In the genomic region with DNA sequence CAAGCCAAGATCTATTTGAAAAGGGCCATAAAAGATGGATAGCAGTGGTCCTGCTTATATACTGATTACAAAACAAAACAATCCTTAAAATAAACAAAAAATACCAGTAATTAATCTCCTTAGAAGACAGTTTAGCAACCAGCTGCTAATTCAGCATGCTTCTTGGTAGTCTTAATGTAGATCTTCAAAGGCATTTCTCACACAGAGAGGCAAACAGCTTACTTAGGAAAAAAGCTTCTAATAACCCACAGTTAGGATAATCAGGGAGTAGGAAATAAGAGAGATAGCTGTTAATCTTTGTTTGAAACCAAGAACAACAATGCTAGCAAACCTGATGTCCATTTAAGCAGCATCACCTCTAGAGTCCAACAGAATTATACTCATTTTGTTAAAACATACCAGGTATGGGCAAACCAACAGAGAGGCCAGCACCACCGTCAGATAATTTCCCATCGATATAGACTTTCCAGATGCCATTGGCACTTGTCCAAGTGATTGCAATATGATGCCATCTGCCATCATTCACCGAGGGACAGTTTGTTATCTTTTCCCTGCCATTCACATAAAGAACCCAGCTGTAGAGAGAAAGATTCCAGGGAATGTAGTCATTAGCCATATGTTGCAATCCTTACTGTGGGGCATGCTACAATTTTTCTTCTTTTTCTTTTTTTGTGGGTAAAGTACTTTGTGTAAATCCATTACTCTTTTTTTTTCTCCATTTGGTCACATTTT, we compare ENCODE assay signal across 13 cellular contexts.
DNase-seq lines count a peak whose midpoint lies in the region; ATAC-seq and TF ChIP-seq lines count a peak whose summit lies in the region.
"Had no signal": no experiment of that assay in that cellular context is flagged by ENCODE, and none has a peak within 500 bp of the region (broad histone marks: within the 10 kb centered on the region; RNA-seq: fewer than 3 reads in every experiment).

No MANE protein-coding gene starts in this region.

- TF ChIP-seq CTCF in AG10803 (conservative IDR thresholded peaks at IDR 0.05; ENCODE audit: low read length) (no peak), RWPE2 (IDR thresholded peaks at IDR 0.05; ENCODE audit: poor library complexity, severe bottlenecking) (no peak), fibroblast of villous mesenchyme (IDR thresholded peaks at IDR 0.05; ENCODE audit: insufficient read depth, low read depth, low read length) (no peak), heart right ventricle (IDR thresholded peaks at IDR 0.05) (no peak)

- no peaks in the 10 kb centered on the region for H3K36me3 Mint-ChIP-seq in activated T-helper 1 cell treated with anti-CD3 and anti-CD28 coated beads, Interleukin-12 subunit alpha, Interleukin-12 subunit beta, Interleukin-2, Interleukin-4 antibody, amounts not matched to agents 30 ng/mL and 10 ng/mL and 1 ng/mL, durations not matched to agents 14 hours and 24 hours and 36 hours (ENCODE audit: low read depth)
- H3K36me3 Mint-ChIP-seq: immature natural killer cell had no signal

- intact Hi-C loops in heart right ventricle (cut with DNase I), result no loop called here
- intact Hi-C loops in activated T-helper 1 cell treated with anti-CD3 and anti-CD28 coated beads, Interleukin-12 subunit alpha, Interleukin-12 subunit beta, Interleukin-2, Interleukin-4 antibody, amounts not matched to agents 30 ng/mL and 10 ng/mL and 1 ng/mL, durations not matched to agents 14 hours and 24 hours and 36 hours (cut with micrococcal nuclease), result no loop called here

- H3K9me3 ChIP-seq in RWPE2 (ENCODE audit: severe bottlenecking) (peaks cover 2% of the 10 kb centered on the region), heart right ventricle (peaks cover 0 to 18% (median 0%) of the 10 kb centered on the region in 11 donors)
- H3K9me3 ChIP-seq: neutrophil had no signal

- no peaks in the 10 kb centered on the region for H3K27me3 ChIP-seq in RWPE2 (ENCODE audit: insufficient read depth, poor library complexity, severe bottlenecking)
- no peaks in the 10 kb centered on the region for H3K27me3 ChIP-seq in heart right ventricle

- ATAC-seq in RWPE2 (ENCODE audit: low read depth) (peak; percentile 68; the same call in 2 of the 3 replicates), GM19324 (IDR thresholded peaks at IDR 0.05; ENCODE audit: low FRiP score, unreplicated experiment) (no peak), heart right ventricle (no peak)

- peak; percentile 8 for DNase-seq in AG10803 (ENCODE audit: low read depth)
- DNase-seq in HT1080 (ENCODE audit: low read depth), result peak; percentile 7
- DNase-seq in RWPE2 (ENCODE audit: low spot score), result no peak
- peak; percentile 90 for DNase-seq in fibroblast of villous mesenchyme (ENCODE audit: low read depth)
- no peak for DNase-seq in activated naive CD4-positive, alpha-beta T cell (lab: John Stamatoyannopoulos, UW)
- DNase-seq in heart right ventricle, result no peak
- DNase-seq in activated T-helper 1 cell treated with anti-CD3 and anti-CD28 coated beads, Interleukin-12 subunit alpha, Interleukin-12 subunit beta, Interleukin-2, Interleukin-4 antibody, amounts not matched to agents 30 ng/mL and 10 ng/mL and 1 ng/mL, durations not matched to agents 14 hours and 24 hours and 36 hours (ENCODE audit: low spot score), result no peak
- DNase-seq: immature natural killer cell, NCI-H1436 treated with DMSO at 0.1 percent for 48 hours, T-helper 1 cell had no signal

- no peaks in the 10 kb centered on the region for H3K9me3 Mint-ChIP-seq in activated T-helper 1 cell treated with anti-CD3 and anti-CD28 coated beads, Interleukin-12 subunit alpha, Interleukin-12 subunit beta, Interleukin-2, Interleukin-4 antibody, amounts not matched to agents 30 ng/mL and 10 ng/mL and 1 ng/mL, durations not matched to agents 14 hours and 24 hours and 36 hours

- no peaks in the 10 kb centered on the region for H3K4me1 Mint-ChIP-seq in activated T-helper 1 cell treated with anti-CD3 and anti-CD28 coated beads, Interleukin-12 subunit alpha, Interleukin-12 subunit beta, Interleukin-2, Interleukin-4 antibody, amounts not matched to agents 30 ng/mL and 10 ng/mL and 1 ng/mL, durations not matched to agents 14 hours and 24 hours and 36 hours (ENCODE audit: low read depth)
- H3K4me1 Mint-ChIP-seq: immature natural killer cell had no signal

- 15 to 18% methylated on average over 3 of the region's 3 CpGs for WGBS in heart right ventricle, 2 donors

- no peaks in the 10 kb centered on the region for H3K27me3 Mint-ChIP-seq in activated T-helper 1 cell treated with anti-CD3 and anti-CD28 coated beads, Interleukin-12 subunit alpha, Interleukin-12 subunit beta, Interleukin-2, Interleukin-4 antibody, amounts not matched to agents 30 ng/mL and 10 ng/mL and 1 ng/mL, durations not matched to agents 14 hours and 24 hours and 36 hours (ENCODE audit: insufficient read depth)

- peak overlapping the region; percentile 77 for H3K27ac ChIP-seq in RWPE2 (ENCODE audit: poor library complexity, severe bottlenecking)
- H3K27ac ChIP-seq in heart right ventricle, result no peak overlapping the region
- H3K27ac ChIP-seq: neutrophil had no signal

- H3K4me3 Mint-ChIP-seq in activated T-helper 1 cell treated with anti-CD3 and anti-CD28 coated beads, Interleukin-12 subunit alpha, Interleukin-12 subunit beta, Interleukin-2, Interleukin-4 antibody, amounts not matched to agents 30 ng/mL and 10 ng/mL and 1 ng/mL, durations not matched to agents 14 hours and 24 hours and 36 hours, result no peak overlapping the region
- H3K4me3 Mint-ChIP-seq: dendritic cell treated with granulocyte-macrophage colony-stimulating factor and Interleukin-4, amounts not matched to agents 40 ng/mL and 50 ng/mL, for 4 days; immature natural killer cell had no signal

- no peaks in the 10 kb centered on the region for H3K36me3 ChIP-seq in RWPE2 (ENCODE audit: low read depth)
- peaks cover 0 to 35% (median 5%) of the 10 kb centered on the region in 9 donors for H3K36me3 ChIP-seq in heart right ventricle
- H3K36me3 ChIP-seq: neutrophil had no signal

- H3K4me3 ChIP-seq in AG10803 (ENCODE audit: low read length) (no peak overlapping the region), RWPE2 (ENCODE audit: severe bottlenecking) (no peak overlapping the region), fibroblast of villous mesenchyme (ENCODE audit: low read depth, low read length) (no peak overlapping the region), heart right ventricle (no peak overlapping the region)

- no peak overlapping the region for H3K27ac Mint-ChIP-seq in activated T-helper 1 cell treated with anti-CD3 and anti-CD28 coated beads, Interleukin-12 subunit alpha, Interleukin-12 subunit beta, Interleukin-2, Interleukin-4 antibody, amounts not matched to agents 30 ng/mL and 10 ng/mL and 1 ng/mL, durations not matched to agents 14 hours and 24 hours and 36 hours
- H3K27ac Mint-ChIP-seq: dendritic cell treated with granulocyte-macrophage colony-stimulating factor and Interleukin-4, amounts not matched to agents 40 ng/mL and 50 ng/mL, for 4 days; immature natural killer cell had no signal

- H3K4me1 ChIP-seq in RWPE2 (ENCODE audit: insufficient read depth, poor library complexity, severe bottlenecking), result peaks cover 19% of the 10 kb centered on the region
- no peaks in the 10 kb centered on the region for H3K4me1 ChIP-seq in heart right ventricle

Comparison
In these comparisons a context has a peak if more than half of its experiments do, and no peak if none do; other contexts are left out.
1. DNase-seq: peak in AG10803 (single experiment), HT1080 (single experiment) and fibroblast of villous mesenchyme (single experiment); none in RWPE2 (single experiment), activated naive CD4-positive, alpha-beta T cell (0 of 4), heart right ventricle (0 of 2) and activated T-helper 1 cell treated with anti-CD3 and anti-CD28 coated beads, Interleukin-12 subunit alpha, Interleukin-12 subunit beta, Interleukin-2, Interleukin-4 antibody, amounts not matched to agents 30 ng/mL and 10 ng/mL and 1 ng/mL, durations not matched to agents 14 hours and 24 hours and 36 hours (single experiment).